9 cellular contexts compared by ENCODE assay signal in genomic region chr1:61318319-61319125, GRCh38.
DNase-seq lines count a peak whose midpoint lies in the region; ATAC-seq, FAIRE-seq and TF ChIP-seq lines count a peak whose summit lies in the region.
"Had no signal": no experiment of that assay in that cellular context is flagged by ENCODE, and none has a peak within 500 bp of the region (broad histone marks: within the 10 kb centered on the region; RNA-seq: fewer than 3 reads in every experiment).

No MANE protein-coding gene starts in this region.

- peak; percentile 69 for DNase-seq in GM03348 (ENCODE audit: low spot score)
- peak; percentile 77 for DNase-seq in astrocyte of the spinal cord (ENCODE audit: low read depth, low spot score)
- no peak for DNase-seq in lung (ENCODE audit: low spot score)
- no peak for DNase-seq in frontal cortex (ENCODE audit: low spot score in 2 of 2)
- no peak for DNase-seq in central memory CD4-positive, alpha-beta T cell
- no peak for DNase-seq in naive thymus-derived CD8-positive, alpha-beta T cell

- peaks cover 0 to 2% (median 0%) of the 10 kb centered on the region in 3 donors for H3K36me3 Mint-ChIP-seq in naive thymus-derived CD8-positive, alpha-beta T cell

- ATAC-seq in GM19452 (IDR thresholded peaks at IDR 0.05; ENCODE audit: unreplicated experiment), result peak; percentile 100
- ATAC-seq in HG03378 (IDR thresholded peaks at IDR 0.05; ENCODE audit: unreplicated experiment), result peak; percentile 100
- peak; percentile 48 for ATAC-seq in lung (ENCODE audit: insufficient read depth, low FRiP score)
- no peak for ATAC-seq in naive thymus-derived CD8-positive, alpha-beta T cell

- peaks cover 0 to 30% of the 10 kb centered on the region in 2 donors for H3K4me1 ChIP-seq in lung (ENCODE audit: control insufficient read depth in 2 of 2, insufficient read depth in 2 of 2, low read length in 2 of 2)

- in situ Hi-C loops in astrocyte of the spinal cord (cut with HindIII; ENCODE audit: low sequenced_read_pairs), result no loop called here

- peaks cover 0 to 3% (median 0%) of the 10 kb centered on the region in 4 donors for H3K4me1 Mint-ChIP-seq in naive thymus-derived CD8-positive, alpha-beta T cell

- no peak for FAIRE-seq in frontal cortex (lab: Jason Lieb, UNC)
- FAIRE-seq: islet of Langerhans had no signal

- H3K9me3 Mint-ChIP-seq in naive thymus-derived CD8-positive, alpha-beta T cell, result no peaks in the 10 kb centered on the region

- 38 to 44% methylated on average over 8 of the region's 8 CpGs for WGBS in lung, 2 donors

- POLR2A ChIA-PET in naive thymus-derived CD8-positive, alpha-beta T cell (lab: Charles Lee), result no interaction called here

- TF ChIP-seq CTCF in astrocyte of the spinal cord (IDR thresholded peaks at IDR 0.05; ENCODE audit: low read depth, low read length) (no peak), lung (IDR thresholded peaks at IDR 0.05; ENCODE audit: control extremely low read depth, extremely low read depth) (no peak)

- H3K27ac ChIP-seq in lung (ENCODE audit: low read depth in 1 of 2, low read length in 1 of 2), result peak overlapping the region; percentile 77 to 79

- H3K27me3 ChIP-seq in lung (ENCODE audit: control insufficient read depth, insufficient read depth), result no peaks in the 10 kb centered on the region

- no peaks in the 10 kb centered on the region for H3K9me3 ChIP-seq in lung (ENCODE audit: control insufficient read depth in 2 of 2, insufficient read depth in 1 of 2, low read length in 1 of 2)

- no peaks in the 10 kb centered on the region for H3K36me3 ChIP-seq in lung (ENCODE audit: control insufficient read depth in 2 of 2, insufficient read depth in 2 of 2, low read length in 2 of 2)

- no peak overlapping the region for H3K4me3 Mint-ChIP-seq in naive thymus-derived CD8-positive, alpha-beta T cell

- no peak overlapping the region for H3K27ac Mint-ChIP-seq in naive thymus-derived CD8-positive, alpha-beta T cell

- no peaks in the 10 kb centered on the region for H3K27me3 Mint-ChIP-seq in naive thymus-derived CD8-positive, alpha-beta T cell

- no peak overlapping the region for H3K4me3 ChIP-seq in astrocyte of the spinal cord (ENCODE audit: low read depth, low read length)
- no peak overlapping the region for H3K4me3 ChIP-seq in lung

Comparison
In these comparisons a context has a peak if more than half of its experiments do, and no peak if none do; other contexts are left out.
1. DNase-seq: peak in GM03348 (single experiment) and astrocyte of the spinal cord (single experiment); none in lung (single experiment), frontal cortex (0 of 2), central memory CD4-positive, alpha-beta T cell (single experiment) and naive thymus-derived CD8-positive, alpha-beta T cell (0 of 10).
2. ATAC-seq: peak in GM19452 (single experiment), HG03378 (single experiment) and lung (single experiment); none in naive thymus-derived CD8-positive, alpha-beta T cell (0 of 2).